ENCODE assay signal across 17 cellular contexts in genomic region chr20:12410783-12411182, GRCh38.
DNase-seq lines count a peak whose midpoint lies in the region; ATAC-seq and TF ChIP-seq lines count a peak whose summit lies in the region.
"Had no signal": no experiment of that assay in that cellular context is flagged by ENCODE, and none has a peak within 500 bp of the region (broad histone marks: within the 10 kb centered on the region; RNA-seq: fewer than 3 reads in every experiment).

No MANE protein-coding gene starts in this region.

- BruUV-seq in mammary epithelial cell (replicated peaks; lab: Mats Ljungman, UMichigan) (no TSS peak), MCF 10A (replicated peaks; lab: Mats Ljungman, UMichigan) (no TSS peak)

- intact Hi-C loops in mammary epithelial cell (cut with micrococcal nuclease) (no loop called here), MCF 10A (cut with micrococcal nuclease) (no loop called here), head of caudate nucleus (cut with DNase I) (no loop called here), ascending aorta (cut with DNase I) (no loop called here)

- no peak overlapping the region for H3K4ac ChIP-seq in trophoblast cell (ENCODE audit: low read depth, low read length)

- no peak overlapping the region for H3K18ac ChIP-seq in trophoblast cell (ENCODE audit: low read length)

- H2AFZ ChIP-seq in mammary epithelial cell (ENCODE audit: low read depth, low read length) = peak overlapping the region; percentile 22
- H2AFZ ChIP-seq in trophoblast cell (ENCODE audit: insufficient read depth, low read length, poor library complexity) = no peak overlapping the region
- H2AFZ ChIP-seq: GM23338 had no signal

- peak in 1 of 2 donors; percentile 6 for TF ChIP-seq CTCF in mammary epithelial cell (conservative IDR thresholded peaks at IDR 0.05 in 1 of 2, IDR thresholded peaks at IDR 0.05 in 1 of 2; ENCODE audit: extremely low read depth in 1 of 2, insufficient read depth in 1 of 2, low read depth in 1 of 2, low read length in 2 of 2)
- TF ChIP-seq CTCF in MCF 10A (IDR thresholded peaks at IDR 0.05; ENCODE audit: unreplicated experiment) = no peak
- TF ChIP-seq CTCF in foreskin keratinocyte (conservative IDR thresholded peaks at IDR 0.05) = no peak
- no peak for TF ChIP-seq CTCF in ascending aorta (IDR thresholded peaks at IDR 0.05)

- H2AK5ac ChIP-seq in trophoblast cell (ENCODE audit: low read length) = no peak overlapping the region

- no peak overlapping the region for H2BK5ac ChIP-seq in trophoblast cell (ENCODE audit: low read depth, low read length, poor library complexity)

- H3K36me3 ChIP-seq in mammary epithelial cell (ENCODE audit: insufficient read depth, low read length) (no peaks in the 10 kb centered on the region), trophoblast cell (ENCODE audit: control insufficient read depth in 1 of 2, insufficient read depth in 2 of 2, low read length in 2 of 2) (peaks cover 0 to 2% of the 10 kb centered on the region in 2 experiments), ascending aorta (no peaks in the 10 kb centered on the region)

- no peak overlapping the region for H3K4me3 Mint-ChIP-seq in MCF 10A (ENCODE audit: unreplicated experiment)
- H3K4me3 Mint-ChIP-seq: CD14-positive monocyte; CD8-positive, alpha-beta T cell; GM23338 had no signal

- H3K4me1 Mint-ChIP-seq in MCF 10A (ENCODE audit: insufficient read depth, unreplicated experiment) = peaks cover 12% of the 10 kb centered on the region
- H3K4me1 Mint-ChIP-seq: CD14-positive monocyte had no signal

- POLR2A ChIA-PET in MCF 10A (lab: Yijun Ruan, JAX) = interaction anchor here (0.6 to 1.2 kb wide), 2 partner anchors 25 to 27 kb away, joined by 3 read pairs; no protein-coding TSS in a partner anchor

- peak; percentile 36 for DNase-seq in mammary epithelial cell
- DNase-seq in MCF 10A (ENCODE audit: unreplicated experiment) = no peak
- DNase-seq in foreskin keratinocyte = peak; percentile 22 to 67
- no peak for DNase-seq in trophoblast cell
- no peak for DNase-seq in head of caudate nucleus
- no peak for DNase-seq in ascending aorta (ENCODE audit: low spot score in 2 of 2)
- DNase-seq: CD8-positive, alpha-beta T cell; COR-L47; DMS153; DND-41; GF-D8; H7; IMR-90 had no signal

- H3K27ac ChIP-seq in mammary epithelial cell (ENCODE audit: insufficient read depth, low read depth, low read length) = no peak overlapping the region
- no peak overlapping the region for H3K27ac ChIP-seq in foreskin keratinocyte
- H3K27ac ChIP-seq in trophoblast cell (ENCODE audit: low read depth, low read length) = no peak overlapping the region
- H3K27ac ChIP-seq in ascending aorta = no peak overlapping the region
- H3K27ac ChIP-seq: 22Rv1 had no signal

- in situ Hi-C loops in mammary epithelial cell (cut with MboI; ENCODE audit: low sequenced_read_pairs in 2 of 2) = no loop called here

- ATAC-seq in foreskin keratinocyte (peak; percentile 37), GM19455 (IDR thresholded peaks at IDR 0.05; ENCODE audit: unreplicated experiment) (no peak)
- ATAC-seq: CD8-positive, alpha-beta T cell; GM23338 had no signal

- H3K9ac ChIP-seq in mammary epithelial cell (ENCODE audit: insufficient read depth, low read length) (no peak overlapping the region), trophoblast cell (ENCODE audit: low read length) (no peak overlapping the region)

- no peak overlapping the region for H3K14ac ChIP-seq in trophoblast cell (ENCODE audit: low read length)

- H3K79me2 ChIP-seq in mammary epithelial cell (ENCODE audit: insufficient read depth, low read length) (no peaks in the 10 kb centered on the region), trophoblast cell (ENCODE audit: control insufficient read depth, insufficient read depth, low read length, poor library complexity) (no peaks in the 10 kb centered on the region)

- H2BK12ac ChIP-seq in trophoblast cell (ENCODE audit: low read length) = peak overlapping the region; percentile 43

- dilution Hi-C loops in mammary epithelial cell (cut with HindIII; ENCODE audit: low sequenced_read_pairs) = no loop called here

- CTCF ChIA-PET in mammary epithelial cell (lab: Charles Lee; ENCODE audit: low non-redundant PET) = no interaction called here
- CTCF ChIA-PET in MCF 10A (lab: Yijun Ruan, JAX) = interaction anchor here (0.6 kb wide), 1 partner anchor 733 kb away, joined by 4 read pairs; no protein-coding TSS in a partner anchor

- H2BK120ac ChIP-seq in trophoblast cell (ENCODE audit: insufficient read depth, low read length, poor library complexity) = no peak overlapping the region

- H4K8ac ChIP-seq in trophoblast cell (ENCODE audit: low read depth, low read length) = no peak overlapping the region

- H3K79me1 ChIP-seq in trophoblast cell (ENCODE audit: low read length) = peaks cover 15% of the 10 kb centered on the region

- no peaks in the 10 kb centered on the region for H3K27me3 Mint-ChIP-seq in MCF 10A (ENCODE audit: insufficient read depth, unreplicated experiment)

- no peak overlapping the region for H4K12ac ChIP-seq in trophoblast cell (ENCODE audit: low read depth, low read length)

- H3K27ac Mint-ChIP-seq in MCF 10A (ENCODE audit: low read depth, unreplicated experiment) = no peak overlapping the region
- H3K27ac Mint-ChIP-seq: CD14-positive monocyte; CD8-positive, alpha-beta T cell had no signal

- no peaks in the 10 kb centered on the region for H3K36me3 Mint-ChIP-seq in MCF 10A (ENCODE audit: insufficient read depth, unreplicated experiment)
- H3K36me3 Mint-ChIP-seq: CD14-positive monocyte; CD8-positive, alpha-beta T cell had no signal

- H4K91ac ChIP-seq in trophoblast cell (ENCODE audit: low read depth, low read length) = no peak overlapping the region

- H3K4me3 ChIP-seq in mammary epithelial cell (replicated peaks in 1 of 3; ENCODE audit: insufficient read depth in 1 of 3, low read depth in 2 of 3, low read length in 3 of 3) (no peak overlapping the region), trophoblast cell (ENCODE audit: low read depth, low read length) (no peak overlapping the region), ascending aorta (no peak overlapping the region)
- H3K4me3 ChIP-seq: GM23338 had no signal

- H3K4me2 ChIP-seq in mammary epithelial cell (ENCODE audit: insufficient read depth, low read depth, low read length) = no peak overlapping the region
- H3K4me2 ChIP-seq in trophoblast cell (ENCODE audit: low read length) = no peak overlapping the region
- H3K4me2 ChIP-seq: GM23338 had no signal

- peaks cover 23% of the 10 kb centered on the region for H3K9me3 ChIP-seq in mammary epithelial cell (replicated peaks; ENCODE audit: insufficient read depth, low read length)
- peaks cover 2% of the 10 kb centered on the region for H3K9me3 ChIP-seq in trophoblast cell (ENCODE audit: insufficient read depth, low read depth, low read length)
- H3K9me3 ChIP-seq in ascending aorta = peaks cover 0 to 18% of the 10 kb centered on the region in 2 donors

- H3K4me1 ChIP-seq in mammary epithelial cell (ENCODE audit: insufficient read depth, low read length) = peaks cover 26% of the 10 kb centered on the region
- peaks cover 12% of the 10 kb centered on the region for H3K4me1 ChIP-seq in foreskin keratinocyte
- peaks cover 8 to 24% of the 10 kb centered on the region in 2 experiments for H3K4me1 ChIP-seq in trophoblast cell (ENCODE audit: control insufficient read depth in 1 of 2, insufficient read depth in 2 of 2, low read length in 2 of 2)
- no peaks in the 10 kb centered on the region for H3K4me1 ChIP-seq in ascending aorta

- peaks cover 13% of the 10 kb centered on the region for H3K9me3 Mint-ChIP-seq in MCF 10A (ENCODE audit: unreplicated experiment)

- H3K23ac ChIP-seq in trophoblast cell (ENCODE audit: low read length) = no peak overlapping the region

- H3K27me3 ChIP-seq in mammary epithelial cell (ENCODE audit: insufficient read depth, low read length) (no peaks in the 10 kb centered on the region), foreskin keratinocyte (no peaks in the 10 kb centered on the region), trophoblast cell (ENCODE audit: insufficient read depth, low read length) (no peaks in the 10 kb centered on the region), ascending aorta (no peaks in the 10 kb centered on the region)

- H4K20me1 ChIP-seq in mammary epithelial cell (ENCODE audit: insufficient read depth, low read length) = no peaks in the 10 kb centered on the region

Comparison
In these comparisons a context has a peak if more than half of its experiments do, and no peak if none do; other contexts are left out.
1. DNase-seq: peak in mammary epithelial cell (single experiment) and foreskin keratinocyte (2 of 2); none in MCF 10A (single experiment), trophoblast cell (0 of 2), head of caudate nucleus (0 of 42) and ascending aorta (0 of 2).